ENCODE assay signal across 10 cellular contexts in the genomic region with DNA sequence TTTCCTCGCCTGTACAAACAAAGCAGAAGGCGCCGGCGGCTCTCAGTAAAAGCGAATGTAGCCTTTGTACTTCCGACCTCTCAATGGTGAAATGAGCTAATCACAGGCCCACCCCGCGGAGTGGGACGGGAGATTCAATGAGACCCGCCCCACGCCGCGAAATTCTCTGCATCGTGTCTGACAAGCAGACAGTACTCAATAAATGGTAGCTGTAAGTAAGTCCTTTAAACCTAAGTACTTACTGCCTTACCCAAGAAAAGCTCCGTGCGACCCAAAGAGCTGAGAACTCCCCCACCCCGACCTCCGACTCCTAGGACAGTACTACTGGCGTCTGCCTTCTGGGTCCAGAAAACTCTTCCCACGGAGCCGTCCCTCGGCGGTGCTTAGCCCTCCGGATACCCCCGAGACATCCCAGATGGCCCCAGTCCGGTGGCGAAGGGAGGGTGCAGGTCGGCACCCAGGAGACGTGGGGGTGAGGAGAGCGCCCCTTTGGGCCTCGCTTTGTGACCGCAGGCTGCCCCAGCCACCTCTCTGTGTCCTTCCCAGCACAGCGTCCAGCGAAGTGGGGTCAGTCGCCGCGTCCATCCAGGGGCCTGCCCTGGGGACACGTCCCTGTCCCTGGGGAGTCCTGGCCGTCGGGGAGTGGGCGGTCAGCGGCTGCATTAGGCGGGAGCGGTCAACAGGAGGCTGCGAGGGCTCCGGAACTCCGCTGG. TPM values are rescaled to one million over a fixed set of nuclear protein-coding genes. Genes with fewer than 3 reads are reported as not detected.
A peak's percentile ranks its signal among the peaks of the same experiment; 100 is the strongest.
DNase-seq lines count a peak whose midpoint lies in the region; ATAC-seq and TF ChIP-seq lines count a peak whose summit lies in the region.
"Had no signal": no experiment of that assay in that cellular context is flagged by ENCODE, and none has a peak within 500 bp of the region (broad histone marks: within the 10 kb centered on the region; RNA-seq: fewer than 3 reads in every experiment).

No MANE protein-coding gene starts in this region.

- no peaks in the 10 kb centered on the region for H3K36me3 ChIP-seq in liver (ENCODE audit: control insufficient read depth in 4 of 4, insufficient read depth in 3 of 4, low read depth in 1 of 4, low read length in 3 of 4)
- H3K36me3 ChIP-seq in testis (ENCODE audit: low read depth, missing control alignments), result no peaks in the 10 kb centered on the region
- H3K36me3 ChIP-seq in left lung, result no peaks in the 10 kb centered on the region

- H3K27ac ChIP-seq in liver (ENCODE audit: low read depth in 1 of 2, low read length in 2 of 2) (peak overlapping the region; percentile 71 to 72), testis (no peak overlapping the region), left lung (no peak overlapping the region)

- H3K27ac Mint-ChIP-seq in activated T-cell treated with anti-CD3 and anti-CD28 coated beads, Interleukin-2, amount 50 U/mL, for 24 hours, result no peak overlapping the region

- H3K9me3 ChIP-seq in liver (ENCODE audit: control insufficient read depth in 4 of 4, low read length in 3 of 4), result no peaks in the 10 kb centered on the region
- no peaks in the 10 kb centered on the region for H3K9me3 ChIP-seq in testis
- no peaks in the 10 kb centered on the region for H3K9me3 ChIP-seq in left lung

- H3K4me1 ChIP-seq in liver (ENCODE audit: control insufficient read depth in 4 of 4, insufficient read depth in 4 of 4, low read length in 3 of 4), result peaks cover 3 to 37% (median 27%) of the 10 kb centered on the region in 4 donors
- H3K4me1 ChIP-seq in testis, result peaks cover 20% of the 10 kb centered on the region
- peaks cover 6 to 22% of the 10 kb centered on the region in 2 donors for H3K4me1 ChIP-seq in left lung

- peak; percentile 37 for DNase-seq in activated T-cell treated with anti-CD3 and anti-CD28 coated beads, Interleukin-2, amount 50 U/mL, for 24 hours
- DNase-seq in activated T-cell treated with anti-CD3 and anti-CD28 coated beads for 4 hours, result no peak
- DNase-seq in amniotic epithelial cell (ENCODE audit: low read depth), result peak; percentile 27
- peak; percentile 28 for DNase-seq in testis
- DNase-seq in SIG-M5 (lab: John Stamatoyannopoulos, UW), result no peak
- no peak for DNase-seq in left lung
- DNase-seq: cortex of kidney, NCI-H2029 had no signal

- no peaks in the 10 kb centered on the region for H3K9me3 Mint-ChIP-seq in activated T-cell treated with anti-CD3 and anti-CD28 coated beads, Interleukin-2, amount 50 U/mL, for 24 hours

- peaks cover 6% of the 10 kb centered on the region for H3K4me1 Mint-ChIP-seq in activated T-cell treated with anti-CD3 and anti-CD28 coated beads, Interleukin-2, amount 50 U/mL, for 24 hours (ENCODE audit: low read depth)

- ATAC-seq in left lung (no peak), HG03045 (IDR thresholded peaks at IDR 0.05; ENCODE audit: unreplicated experiment) (no peak)

- no peaks in the 10 kb centered on the region for H3K36me3 Mint-ChIP-seq in activated T-cell treated with anti-CD3 and anti-CD28 coated beads, Interleukin-2, amount 50 U/mL, for 24 hours (ENCODE audit: low read depth)

- H3K27me3 Mint-ChIP-seq in activated T-cell treated with anti-CD3 and anti-CD28 coated beads, Interleukin-2, amount 50 U/mL, for 24 hours, result peaks cover 52% of the 10 kb centered on the region

- H3K27me3 ChIP-seq in liver (ENCODE audit: control insufficient read depth in 4 of 4, insufficient read depth in 4 of 4, low read length in 3 of 4) (no peaks in the 10 kb centered on the region), testis (no peaks in the 10 kb centered on the region), left lung (peaks cover 14 to 72% of the 10 kb centered on the region in 2 donors)

- WGBS in liver, result 41% methylated on average over 47 of the region's 47 CpGs
- 48 to 60% methylated on average over 25 to 46 of the region's 47 CpGs for WGBS in testis, 2 donors

- TF ChIP-seq CTCF in liver (IDR thresholded peaks at IDR 0.05; ENCODE audit: low read depth, low read length, missing input control) (no peak), testis (IDR thresholded peaks at IDR 0.05) (no peak), left lung (IDR thresholded peaks at IDR 0.05) (no peak)

- TF ChIP-seq RAD21 in liver (IDR thresholded peaks at IDR 0.05), result no peak

- no peak for TF ChIP-seq POLR2A in testis (IDR thresholded peaks at IDR 0.05)

- H3K4me3 ChIP-seq in liver (ENCODE audit: low read depth in 1 of 3, low read length in 3 of 3) (peak overlapping the region in 1 of 3 donors; percentile 61), testis (peak overlapping the region; percentile 59 to 76), left lung (peak overlapping the region in 1 of 2 donors; percentile 45)

- intact Hi-C loops in testis (cut with DNase I; ENCODE audit: low total_unique reads) (loop anchor here (5.0 to 10.0 kb wide), 3 partner anchors 469 to 714 kb away; no protein-coding TSS in a partner anchor), left lung (cut with DNase I) (loop anchor here in 1 of 2 donors (5.0 kb wide), 1 partner anchor 714 kb away; no protein-coding TSS in a partner anchor)

- H3K9ac ChIP-seq in liver (ENCODE audit: low read depth in 1 of 2, low read length in 2 of 2), result no peak overlapping the region

- H3K4me3 Mint-ChIP-seq in activated T-cell treated with anti-CD3 and anti-CD28 coated beads, Interleukin-2, amount 50 U/mL, for 24 hours, result peak overlapping the region; percentile 46

TF ChIP-seq in liver, 16 proteins besides CTCF, POLR2A, EP300 and RAD21:
- TF ChIP-seq HNF4A (conservative IDR thresholded peaks at IDR 0.05), result no peak
- no peak for TF ChIP-seq GABPA (IDR thresholded peaks at IDR 0.05 in 1 of 2, conservative IDR thresholded peaks at IDR 0.05 in 1 of 2)
- TF ChIP-seq, protein P1, sequence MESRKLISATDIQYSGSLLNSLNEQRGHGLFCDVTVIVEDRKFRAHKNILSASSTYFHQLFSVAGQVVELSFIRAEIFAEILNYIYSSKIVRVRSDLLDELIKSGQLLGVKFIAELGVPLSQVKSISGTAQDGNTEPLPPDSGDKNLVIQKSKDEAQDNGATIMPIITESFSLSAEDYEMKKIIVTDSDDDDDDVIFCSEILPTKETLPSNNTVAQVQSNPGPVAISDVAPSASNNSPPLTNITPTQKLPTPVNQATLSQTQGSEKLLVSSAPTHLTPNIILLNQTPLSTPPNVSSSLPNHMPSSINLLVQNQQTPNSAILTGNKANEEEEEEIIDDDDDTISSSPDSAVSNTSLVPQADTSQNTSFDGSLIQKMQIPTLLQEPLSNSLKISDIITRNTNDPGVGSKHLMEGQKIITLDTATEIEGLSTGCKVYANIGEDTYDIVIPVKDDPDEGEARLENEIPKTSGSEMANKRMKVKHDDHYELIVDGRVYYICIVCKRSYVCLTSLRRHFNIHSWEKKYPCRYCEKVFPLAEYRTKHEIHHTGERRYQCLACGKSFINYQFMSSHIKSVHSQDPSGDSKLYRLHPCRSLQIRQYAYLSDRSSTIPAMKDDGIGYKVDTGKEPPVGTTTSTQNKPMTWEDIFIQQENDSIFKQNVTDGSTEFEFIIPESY (IDR thresholded peaks at IDR 0.05), result no peak
- TF ChIP-seq NR2F2 (IDR thresholded peaks at IDR 0.05), result no peak

RNA-seq across cellular contexts. Expression of gene CXCL12, which starts 1.0 kb away (rescaled TPM):
- total RNA-seq in liver (10 to 100 TPM; 32.4 to 51.1 TPM), testis (10 to 100 TPM in 1 of 2 donors, 1 to 10 TPM in 1; 9.8 to 12.0 TPM), left lung (10 to 100 TPM; 77.9 to 89.6 TPM)
- polyA plus RNA-seq in liver (10 to 100 TPM; 23.8 to 66.3 TPM), testis (ENCODE audit: insufficient read depth, low read depth, low replicate concordance) (87.7 TPM)

Comparison
In these comparisons a context has a peak if more than half of its experiments do, and no peak if none do; other contexts are left out.
1. DNase-seq: peak in activated T-cell treated with anti-CD3 and anti-CD28 coated beads, Interleukin-2, amount 50 U/mL, for 24 hours (single experiment), amniotic epithelial cell (single experiment) and testis (single experiment); none in activated T-cell treated with anti-CD3 and anti-CD28 coated beads for 4 hours (single experiment), SIG-M5 (single experiment) and left lung (0 of 2).
2. H3K27ac ChIP-seq: peak in liver (2 of 2); none in testis (0 of 2) and left lung (0 of 2).